In genomic region chr10:115117301-115117700, GRCh38 we compare ENCODE assay signal across 21 cellular contexts. TPM values are rescaled to one million over a fixed set of nuclear protein-coding genes. Genes with fewer than 3 reads are reported as not detected.
"Had no signal": no experiment of that assay in that cellular context is flagged by ENCODE, and none has a peak within 500 bp of the region (broad histone marks: within the 10 kb centered on the region; RNA-seq: fewer than 3 reads in every experiment).

No MANE protein-coding gene starts in this region.

- H3K4me3 ChIP-seq: colonic mucosa, esophagus muscularis mucosa, gastrocnemius medialis, heart right ventricle, left lung, lower lobe of right lung had no signal

- DNase-seq: colonic mucosa; cortex of kidney; effector CD4-positive, alpha-beta T cell; effector memory CD4-positive, alpha-beta T cell; foreskin fibroblast; foreskin melanocyte; gastrocnemius medialis; glutamatergic neuron; head of caudate nucleus; heart right ventricle; hippocampal formation; left cardiac atrium; left lung; left ventricle myocardium superior; lower lobe of right lung; mesendoderm; midbrain; naive thymus-derived CD4-positive, alpha-beta T cell; natural killer cell had no signal

- H3K9me3 ChIP-seq: colonic mucosa, esophagus muscularis mucosa, gastrocnemius medialis, heart right ventricle, left lung, lower lobe of right lung had no signal

- ATAC-seq: gastrocnemius medialis; heart right ventricle; left cardiac atrium; left lung; left ventricle myocardium superior; lower lobe of right lung; naive thymus-derived CD4-positive, alpha-beta T cell; natural killer cell had no signal

- H3K27ac ChIP-seq: colonic mucosa, esophagus muscularis mucosa, gastrocnemius medialis, heart right ventricle, left lung, lower lobe of right lung had no signal

- H3K36me3 ChIP-seq: colonic mucosa, esophagus muscularis mucosa, gastrocnemius medialis, heart right ventricle, left lung, lower lobe of right lung had no signal

- H3K4me1 ChIP-seq: colonic mucosa, esophagus muscularis mucosa, gastrocnemius medialis, heart right ventricle, left lung, lower lobe of right lung had no signal

- H3K27me3 ChIP-seq: colonic mucosa, esophagus muscularis mucosa, gastrocnemius medialis, left lung had no signal

RNA-seq across cellular contexts. Expression of gene ATRNL1, which starts 24.1 kb away (rescaled TPM):
- total RNA-seq: endothelial cell of umbilical vein, natural killer cell had no signal
- polyA plus RNA-seq: endothelial cell of umbilical vein; naive thymus-derived CD4-positive, alpha-beta T cell had no signal
